ENCODE assay signal across 7 cellular contexts in genomic region chr16:546909-547770, GRCh38. TPM values are rescaled to one million over a fixed set of nuclear protein-coding genes. Genes with fewer than 3 reads are reported as not detected.
DNase-seq lines count a peak whose midpoint lies in the region; ATAC-seq and TF ChIP-seq lines count a peak whose summit lies in the region.
"Had no signal": no experiment of that assay in that cellular context is flagged by ENCODE, and none has a peak within 500 bp of the region (broad histone marks: within the 10 kb centered on the region; RNA-seq: fewer than 3 reads in every experiment).

No MANE protein-coding gene starts in this region.

- no peak overlapping the region for H3K27ac ChIP-seq in mammary epithelial cell (ENCODE audit: insufficient read depth, low read depth, low read length)

- H3K9ac ChIP-seq in mammary epithelial cell (ENCODE audit: insufficient read depth, low read length): no peak overlapping the region

- peak; percentile 72 to 85 for TF ChIP-seq CTCF in mammary epithelial cell (conservative IDR thresholded peaks at IDR 0.05 in 1 of 2, IDR thresholded peaks at IDR 0.05 in 1 of 2; ENCODE audit: extremely low read depth in 1 of 2, insufficient read depth in 1 of 2, low read depth in 1 of 2, low read length in 2 of 2)

- no peaks in the 10 kb centered on the region for H3K9me3 ChIP-seq in mammary epithelial cell (replicated peaks; ENCODE audit: insufficient read depth, low read length)

- no peak overlapping the region for H3K4me3 ChIP-seq in mammary epithelial cell (replicated peaks in 1 of 3; ENCODE audit: insufficient read depth in 1 of 3, low read depth in 2 of 3, low read length in 3 of 3)

- no peak for ATAC-seq in HG02798 (IDR thresholded peaks at IDR 0.05; ENCODE audit: poor library complexity, unreplicated experiment)

- WGBS in mammary epithelial cell (ENCODE audit: low coverage, missing lambda C conversion rate): 33% methylated on average over 36 of the region's 60 CpGs

- CTCF ChIA-PET in mammary epithelial cell (lab: Charles Lee; ENCODE audit: low non-redundant PET): no interaction called here

- intact Hi-C loops in mammary epithelial cell (cut with micrococcal nuclease): loop anchor here (1.0 to 2.0 kb wide), 2 partner anchors 64 to 114 kb away; no protein-coding TSS in a partner anchor

- DNase-seq in NCI-H82 (lab: John Stamatoyannopoulos, UW): peak; percentile 69
- no peak for DNase-seq in NCI-H82 treated with DMSO at 0.1 percent for 48 hours (lab: John Stamatoyannopoulos, UW; ENCODE audit: unreplicated experiment)
- peak; percentile 37 for DNase-seq in mammary epithelial cell
- peak; percentile 63 for DNase-seq in occipital lobe (lab: John Stamatoyannopoulos, UW)
- no peak for DNase-seq in SIG-M5 treated with dmso at 0.1 percent for 504 hours (lab: John Stamatoyannopoulos, UW; ENCODE audit: unreplicated experiment)

- no peaks in the 10 kb centered on the region for H3K27me3 ChIP-seq in mammary epithelial cell (ENCODE audit: insufficient read depth, low read length)

- peaks cover 66% of the 10 kb centered on the region for H3K79me2 ChIP-seq in mammary epithelial cell (ENCODE audit: insufficient read depth, low read length)

- peaks cover 16% of the 10 kb centered on the region for H4K20me1 ChIP-seq in mammary epithelial cell (ENCODE audit: insufficient read depth, low read length)

- BruUV-seq in mammary epithelial cell (replicated peaks; lab: Mats Ljungman, UMichigan): no TSS peak

- H3K4me1 ChIP-seq in mammary epithelial cell (ENCODE audit: insufficient read depth, low read length): peaks cover 5% of the 10 kb centered on the region

- H2AFZ ChIP-seq in mammary epithelial cell (ENCODE audit: low read depth, low read length): no peak overlapping the region

- H3K36me3 ChIP-seq in mammary epithelial cell (ENCODE audit: insufficient read depth, low read length): peaks cover 3% of the 10 kb centered on the region

- no peak overlapping the region for H3K4me2 ChIP-seq in mammary epithelial cell (ENCODE audit: insufficient read depth, low read depth, low read length)

- in situ Hi-C loops in mammary epithelial cell (cut with MboI; ENCODE audit: low sequenced_read_pairs in 2 of 2): no loop called here

- dilution Hi-C loops in mammary epithelial cell (cut with HindIII; ENCODE audit: low sequenced_read_pairs): no loop called here

RNA-seq across cellular contexts. Expression of gene PRR35, which starts 13.1 kb away (rescaled TPM):
- total RNA-seq in mammary epithelial cell (not detected), occipital lobe (not detected)
- not detected for polyA plus RNA-seq in mammary epithelial cell
- polyA minus RNA-seq in mammary epithelial cell: not detected
- total RNA-seq: urinary bladder had no signal
- polyA plus RNA-seq: urinary bladder had no signal

RNA-seq across cellular contexts. Expression of gene CAPN15, which starts 19.6 kb away (rescaled TPM):
- 10 to 100 TPM; 32.8 to 58.5 TPM for total RNA-seq in mammary epithelial cell
- polyA plus RNA-seq in mammary epithelial cell: 18.9 TPM
- 10.6 TPM for polyA minus RNA-seq in mammary epithelial cell
- 10.3 TPM for total RNA-seq in occipital lobe

RNA-seq across cellular contexts. Expression of gene NHLRC4, which starts 19.7 kb away (rescaled TPM):
- total RNA-seq in mammary epithelial cell (under 1 TPM in 1 of 2 donors, not detected in 1; 0.17 TPM), occipital lobe (0.31 TPM)
- polyA plus RNA-seq in mammary epithelial cell: 0.06 TPM
- not detected for polyA minus RNA-seq in mammary epithelial cell

RNA-seq across cellular contexts. Expression of gene PIGQ, which starts 22.6 kb away (rescaled TPM):
- total RNA-seq in mammary epithelial cell: 10 to 100 TPM; 24.7 to 45.5 TPM
- polyA plus RNA-seq in mammary epithelial cell: 34.6 TPM
- polyA minus RNA-seq in mammary epithelial cell: 44.1 TPM
- total RNA-seq in occipital lobe: 18.1 TPM

RNA-seq across cellular contexts. Expression of gene RAB40C, which starts 42.7 kb away (rescaled TPM):
- total RNA-seq in mammary epithelial cell (10 to 100 TPM; 11.3 to 19.9 TPM), occipital lobe (24.2 TPM)
- 6.4 TPM for polyA plus RNA-seq in mammary epithelial cell
- 2.7 TPM for polyA minus RNA-seq in mammary epithelial cell

Comparison
In these comparisons a context has a peak if more than half of its experiments do, and no peak if none do; other contexts are left out.
1. DNase-seq: peak in NCI-H82 (single experiment), mammary epithelial cell (single experiment) and occipital lobe (single experiment); none in NCI-H82 treated with DMSO at 0.1 percent for 48 hours (single experiment) and SIG-M5 treated with dmso at 0.1 percent for 504 hours (single experiment).